In genomic region chr13:101452519-101453485, GRCh38 we compare ENCODE assay signal across 8 cellular contexts. TPM values are rescaled to one million over a fixed set of nuclear protein-coding genes. Genes with fewer than 3 reads are reported as not detected.
A peak's percentile ranks its signal among the peaks of the same experiment; 100 is the strongest.
DNase-seq lines count a peak whose midpoint lies in the region; ATAC-seq, FAIRE-seq and TF ChIP-seq lines count a peak whose summit lies in the region.

ITGBL1 (plus strand) TSS chr13:101452675; CDS start chr13:101452834, 159 bp downstream.

- ATAC-seq in GM19025 (IDR thresholded peaks at IDR 0.05; ENCODE audit: low read depth, unreplicated experiment), result peak; percentile 55
- ATAC-seq in HG03159 (IDR thresholded peaks at IDR 0.05; ENCODE audit: unreplicated experiment), result peak; percentile 84

- no peak for TF ChIP-seq CTCF in bronchial epithelial cell (IDR thresholded peaks at IDR 0.05; ENCODE audit: insufficient read depth, low read length, severe bottlenecking)

- no peak for DNase-seq in A172 (ENCODE audit: low spot score)
- no peak for DNase-seq in bronchial epithelial cell (ENCODE audit: low read depth)
- no peak for DNase-seq in GM19238 (ENCODE audit: insufficient read length, low spot score)
- DNase-seq in NOMO-1 treated with DMSO at 0.1 percent for 48 hours (lab: John Stamatoyannopoulos, UW; ENCODE audit: unreplicated experiment), result no peak
- no peak for DNase-seq in activated CD4-positive, alpha-beta T cell treated with anti-CD3 and anti-CD28 coated beads for 1 hour

- H3K36me3 ChIP-seq in bronchial epithelial cell (ENCODE audit: control insufficient read depth, insufficient read depth, low read length) (no peaks in the 10 kb centered on the region), mucosa of stomach (ENCODE audit: control insufficient read depth, insufficient read depth, low read length) (no peaks in the 10 kb centered on the region)

- FAIRE-seq in bronchial epithelial cell (lab: Jason Lieb, UNC), result no peak

- H3K4me3 ChIP-seq in bronchial epithelial cell (ENCODE audit: low read depth, low read length), result peak within 1 kb of the TSS; percentile 34
- H3K4me3 ChIP-seq in mucosa of stomach (ENCODE audit: low read length), result no peak within 1 kb of the TSS

- peaks cover 5% of the 10 kb centered on the region for H3K4me1 ChIP-seq in mucosa of stomach (ENCODE audit: control insufficient read depth, insufficient read depth, low read length)

- H3K27me3 ChIP-seq in bronchial epithelial cell (ENCODE audit: control insufficient read depth, insufficient read depth, low read length), result no peaks in the 10 kb centered on the region
- H3K27me3 ChIP-seq in mucosa of stomach (ENCODE audit: control insufficient read depth, insufficient read depth, low read length), result no peaks in the 10 kb centered on the region

- no peaks in the 10 kb centered on the region for H3K9me3 ChIP-seq in mucosa of stomach (ENCODE audit: control insufficient read depth, low read length)

- peak within 1 kb of the TSS; percentile 41 for H3K9ac ChIP-seq in mucosa of stomach (ENCODE audit: low read length)

RNA-seq across cellular contexts. Expression of gene ITGBL1, which starts in this region (rescaled TPM):
- 38.7 and 55.3 TPM in 2 replicates for total RNA-seq in A172 (2014; rRNA removed; shearing (Covaris generic))
- 0.13 and 1.1 TPM in 2 replicates for total RNA-seq in bronchial epithelial cell

Comparison
In these comparisons a context has a peak if more than half of its experiments do, and no peak if none do; other contexts are left out.
1. RNA of gene ITGBL1 (total RNA-seq): 38.7 to 55.3 TPM in A172; 0.13 to 1.1 TPM in bronchial epithelial cell; every median in the first group is over 10 times any median in the second.